ENCODE assay signal across 8 cellular contexts in the genomic region with DNA sequence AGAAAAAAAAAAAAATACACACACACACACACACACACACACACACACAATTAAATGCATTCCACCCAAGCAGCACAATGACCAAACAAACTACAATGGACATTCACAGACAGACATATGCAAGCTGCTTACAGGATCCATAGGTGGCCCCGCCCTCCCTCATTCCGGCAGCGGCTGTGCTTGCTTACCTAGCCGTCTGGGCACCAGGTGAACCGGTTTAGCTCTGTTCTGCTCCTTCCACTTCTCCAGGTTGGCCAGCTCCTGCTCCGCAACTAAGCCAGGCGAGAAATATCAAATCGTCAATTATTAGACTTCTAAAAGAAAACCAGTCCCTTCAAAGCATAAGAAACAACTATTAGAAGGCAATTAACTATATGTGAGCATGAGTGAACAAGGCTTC. TPM values are rescaled to one million over a fixed set of nuclear protein-coding genes. Genes with fewer than 3 reads are reported as not detected.
DNase-seq lines count a peak whose midpoint lies in the region; ATAC-seq and TF ChIP-seq lines count a peak whose summit lies in the region.
"Had no signal": no experiment of that assay in that cellular context is flagged by ENCODE, and none has a peak within 500 bp of the region (broad histone marks: within the 10 kb centered on the region; RNA-seq: fewer than 3 reads in every experiment).

No MANE protein-coding gene starts in this region.

- H3K9me3 ChIP-seq in PC-3 (ENCODE audit: low read length) (no peaks in the 10 kb centered on the region), suprapubic skin (no peaks in the 10 kb centered on the region)
- H3K9me3 ChIP-seq: right atrium auricular region had no signal

- H3F3A ChIP-seq in PC-3 (ENCODE audit: low read length, unreplicated experiment): no peaks in the 10 kb centered on the region

- no peaks in the 10 kb centered on the region for H3K79me2 ChIP-seq in PC-3 (ENCODE audit: low read length)

- H3K4me1 ChIP-seq in PC-3 (ENCODE audit: insufficient read depth, low read length) (peaks cover 5% of the 10 kb centered on the region; the same call in 1 of the 2 replicates), suprapubic skin (peaks cover 23% of the 10 kb centered on the region)

- H4K20me1 ChIP-seq in PC-3 (ENCODE audit: low read length): no peaks in the 10 kb centered on the region

- H3K4me2 ChIP-seq in PC-3 (ENCODE audit: low read length): no peak overlapping the region

- no peak overlapping the region for H3K9ac ChIP-seq in PC-3 (ENCODE audit: low read length)

- H3K36me3 ChIP-seq in PC-3 (ENCODE audit: low read depth, low read length) (no peaks in the 10 kb centered on the region), suprapubic skin (no peaks in the 10 kb centered on the region)
- H3K36me3 ChIP-seq: right atrium auricular region had no signal

- no peak overlapping the region for H3K4me3 ChIP-seq in PC-3 (ENCODE audit: low read length)
- no peak overlapping the region for H3K4me3 ChIP-seq in suprapubic skin
- H3K4me3 ChIP-seq: right atrium auricular region had no signal

- intact Hi-C loops in PC-3 (cut with micrococcal nuclease): loop anchor here (2.0 to 10.0 kb wide), 2 partner anchors 116 to 134 kb away; no protein-coding TSS in a partner anchor

- TF ChIP-seq EP300 in suprapubic skin (IDR thresholded peaks at IDR 0.05): no peak

- 52% methylated on average over 8 of the region's 8 CpGs for WGBS in suprapubic skin

- BruUV-seq in PC-3 (replicated peaks; lab: Mats Ljungman, UMichigan): no TSS peak

- H3K27me3 ChIP-seq in PC-3 (ENCODE audit: low read length) (no peaks in the 10 kb centered on the region), suprapubic skin (no peaks in the 10 kb centered on the region)
- H3K27me3 ChIP-seq: right atrium auricular region had no signal

- peak; percentile 59 for DNase-seq in HT-29 (ENCODE audit: low spot score)
- DNase-seq in PC-3: peak; percentile 28
- DNase-seq in iPS-NIHi7 (ENCODE audit: extremely low spot score): peak; percentile 57
- DNase-seq in suprapubic skin (ENCODE audit: low spot score in 2 of 2): no peak
- no peak for DNase-seq in effector CD4-positive, alpha-beta T cell
- DNase-seq in stimulated activated CD4-positive, alpha-beta T cell treated with anti-CD3 and anti-CD28 coated beads, Interleukin-1b, Interleukin-23, amount 100 ng/mL, for 48 hours: no peak

- POLR2A ChIA-PET in PC-3 (lab: Charles Lee; ENCODE audit: unreplicated experiment): no interaction called here

- no peak for TF ChIP-seq POLR2A in suprapubic skin (IDR thresholded peaks at IDR 0.05)

- CTCF ChIA-PET in PC-3 (lab: Charles Lee): no interaction called here

- H3K9me2 ChIP-seq in PC-3 (replicated peaks; ENCODE audit: low read length): no peaks in the 10 kb centered on the region

- ATAC-seq in PC-3: 0 out of 2 replicates have a peak, but pooled peaks have one; percentile 42
- no peak for ATAC-seq in activated CD4-positive, CD25-positive, alpha-beta regulatory T cell treated with anti-CD3 and anti-CD28 coated beads, Interleukin-2, amount 50 U/mL, for 24 hours

- no peak overlapping the region for H2AFZ ChIP-seq in PC-3 (ENCODE audit: low read length)

- no peak for TF ChIP-seq CTCF in PC-3 (conservative IDR thresholded peaks at IDR 0.05; ENCODE audit: low read depth, low read length)
- no peak for TF ChIP-seq CTCF in suprapubic skin (IDR thresholded peaks at IDR 0.05)

- no peak overlapping the region for H3K27ac ChIP-seq in PC-3 (ENCODE audit: low read length)
- H3K27ac ChIP-seq in suprapubic skin: peak overlapping the region; percentile 20
- H3K27ac ChIP-seq: right atrium auricular region had no signal

RNA-seq across cellular contexts. Expression of a gene that starts 23.1 kb away (rescaled TPM):
- 3.5 and 5.1 TPM in 2 replicates for total RNA-seq in HT-29 (2014; rRNA removed; shearing (Covaris generic))
- total RNA-seq in PC-3 (2014; rRNA removed): 1.3 and 1.9 TPM in 2 replicates
- total RNA-seq in suprapubic skin: 1 to 10 TPM in 2 of 4 donors, under 1 TPM in 2; 0.53 to 2.7 (median 1.1) TPM

RNA-seq across cellular contexts. Expression of a gene that starts 54.5 kb away (rescaled TPM):
- total RNA-seq in HT-29 (2014; rRNA removed; shearing (Covaris generic)): 4.7 and 7.2 TPM in 2 replicates
- 1.9 and 12.5 TPM in 2 replicates for total RNA-seq in PC-3 (2014; rRNA removed)
- 10 to 100 TPM in 1 of 4 donors, 1 to 10 TPM in 3; 5.6 to 10.9 (median 8.0) TPM for total RNA-seq in suprapubic skin

Comparison
In these comparisons a context has a peak if more than half of its experiments do, and no peak if none do; other contexts are left out.
1. DNase-seq: peak in HT-29 (single experiment), PC-3 (single experiment) and iPS-NIHi7 (single experiment); none in suprapubic skin (0 of 2), effector CD4-positive, alpha-beta T cell (single experiment) and stimulated activated CD4-positive, alpha-beta T cell treated with anti-CD3 and anti-CD28 coated beads, Interleukin-1b, Interleukin-23, amount 100 ng/mL, for 48 hours (single experiment).